In the genomic region with DNA sequence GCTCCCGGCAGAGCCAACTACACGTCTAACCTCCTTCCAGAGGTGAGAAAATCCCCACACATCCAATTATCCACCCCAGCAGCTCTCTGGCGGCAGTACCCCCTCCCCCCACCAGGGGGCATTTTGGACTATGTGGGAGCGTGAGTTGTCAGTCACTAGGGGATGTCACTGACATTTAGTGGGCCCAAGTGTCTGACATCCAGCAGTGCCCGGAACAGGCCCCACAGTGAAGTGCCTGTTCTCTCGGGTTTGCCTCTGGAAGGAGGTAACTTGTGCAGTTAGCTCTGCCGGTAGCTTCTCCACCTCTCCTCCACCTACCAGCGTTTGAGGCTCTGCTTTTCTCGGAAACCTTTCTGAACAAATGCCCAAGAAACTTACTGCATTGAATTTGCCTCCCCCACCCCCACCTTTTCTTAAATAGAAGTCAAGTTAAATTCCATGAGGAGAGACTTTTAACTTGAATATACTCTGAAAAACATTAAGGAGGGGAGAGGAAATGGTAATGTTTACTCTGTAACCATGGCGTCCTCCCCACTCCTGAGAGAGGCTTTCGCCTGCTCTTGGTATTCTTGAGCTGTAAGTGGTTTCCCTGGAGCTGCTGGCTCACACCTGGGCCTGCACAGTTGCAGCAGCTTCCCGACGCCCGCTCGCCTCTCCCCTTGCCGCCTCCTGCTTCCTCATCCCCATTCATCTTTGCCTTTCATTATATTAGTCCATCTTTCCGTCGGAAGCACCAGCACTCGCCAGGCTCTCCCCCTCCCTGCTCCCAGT, we compare ENCODE assay signal across 8 cellular contexts.
DNase-seq lines count a peak whose midpoint lies in the region; ATAC-seq, FAIRE-seq and TF ChIP-seq lines count a peak whose summit lies in the region.

No MANE protein-coding gene starts in this region.

- no peak overlapping the region for H3K4me2 ChIP-seq in GM12878 (ENCODE audit: control insufficient read depth, insufficient read depth)

- H4K20me1 ChIP-seq in GM12878 (ENCODE audit: control insufficient read depth, insufficient read depth), result no peaks in the 10 kb centered on the region

- TF ChIP-seq POLR2A in GM12878 (IDR thresholded peaks at IDR 0.05; ENCODE audit: low read depth, low read length), result no peak

- SMC1A ChIA-PET in GM12878 (lab: Charles Lee; ENCODE audit: uncharacterized antibody, unreplicated experiment), result interaction anchor here (0.6 to 2.5 kb wide), 5 partner anchors 10 to 335 kb away, joined by 3 to 12 read pairs (median 3); no protein-coding TSS in a partner anchor

- peak; percentile 82 for ATAC-seq in GM12878
- ATAC-seq in GM21619 (IDR thresholded peaks at IDR 0.05; ENCODE audit: unreplicated experiment), result no peak

- DNase-seq in GM10266 (ENCODE audit: extremely low spot score) (peak; percentile 83), NCI-H1417 (lab: John Stamatoyannopoulos, UW) (peak; percentile 39 to 82 (median 57)), T1000 (lab: John Stamatoyannopoulos, UW) (peak; percentile 17), GM12878 (ENCODE audit: low read depth, low spot score) (no peak), inferior parietal cortex (ENCODE audit: extremely low spot score) (peak; percentile 77), H4 (ENCODE audit: low spot score) (no peak)
- peak; percentile 34 to 65 for DNase-seq in stimulated activated CD4-positive, alpha-beta T cell treated with anti-CD3 and anti-CD28 coated beads, Interleukin-15, amount 100 ng/mL, for 48 hours (ENCODE audit: low read depth in 2 of 2)

- POLR2A ChIA-PET in GM12878 (lab: Charles Lee), result interaction anchor here (0.7 kb wide), 1 partner anchor 157 kb away, joined by 3 read pairs; no protein-coding TSS in a partner anchor

- RAD21 ChIA-PET in GM12878 (lab: Charles Lee; ENCODE audit: unreplicated experiment), result interaction anchor here (0.6 to 1.6 kb wide), 3 partner anchors 182 to 281 kb away, joined by 3 to 5 read pairs (median 3); no protein-coding TSS in a partner anchor

- BruUV-seq in GM12878 (replicated peaks; lab: Mats Ljungman, UMichigan), result no TSS peak

- no peak overlapping the region for H3K9ac ChIP-seq in GM12878 (ENCODE audit: control insufficient read depth, insufficient read depth, low read length)

- H3K9me3 ChIP-seq in GM12878 (replicated peaks; ENCODE audit: control insufficient read depth, insufficient read depth, low read length), result no peaks in the 10 kb centered on the region

- 42% methylated on average over 19 of the region's 19 CpGs for WGBS in GM12878 (ENCODE audit: insufficient coverage, insufficient replicate concordance, low lambda C conversion rate, missing lambda C conversion rate)

- FAIRE-seq in GM12878 (lab: Jason Lieb, UNC), result no peak

- no peak overlapping the region for H3K4me3 ChIP-seq in GM12878

- intact Hi-C loops in GM12878 (cut with micrococcal nuclease; ENCODE audit: unreplicated experiment), result loop anchor here (10.0 kb wide), 1 partner anchor 219 kb away; no protein-coding TSS in a partner anchor

- no peak overlapping the region for H3K27ac ChIP-seq in GM12878 (ENCODE audit: control insufficient read depth, insufficient read depth)

- H3K79me2 ChIP-seq in GM12878 (ENCODE audit: control insufficient read depth, insufficient read depth, low read length), result no peaks in the 10 kb centered on the region

- H2AFZ ChIP-seq in GM12878 (ENCODE audit: control insufficient read depth, low read depth, low read length), result no peak overlapping the region

- TF ChIP-seq EP300 in GM12878 (IDR thresholded peaks at IDR 0.05; ENCODE audit: borderline replicate concordance in 1 of 2, control insufficient read depth in 1 of 2, low read depth in 2 of 2, low read length in 2 of 2), result no peak

- CTCF ChIA-PET in GM12878 (lab: Yijun Ruan, JAX), result interaction anchor here (0.5 to 3.5 kb wide), 19 partner anchors 10 to 1071 kb away, joined by 3 to 32 read pairs (median 4); no protein-coding TSS in a partner anchor

- H3K27me3 ChIP-seq in GM12878 (replicated peaks in 1 of 2; ENCODE audit: control insufficient read depth in 2 of 2, insufficient read depth in 2 of 2, low read length in 1 of 2), result peaks cover 3 to 4% of the 10 kb centered on the region in 2 experiments; a peak in 3 of 4 replicates

- TF ChIP-seq CTCF in GM10266 (IDR thresholded peaks at IDR 0.05; ENCODE audit: control insufficient read depth, insufficient read depth, low read depth, missing control alignments) (peak; percentile 85), GM12878 (IDR thresholded peaks at IDR 0.05 in 2 of 3, conservative IDR thresholded peaks at IDR 0.05 in 1 of 3; ENCODE audit: control insufficient read depth in 2 of 3, extremely low read depth in 1 of 3, insufficient read depth in 1 of 3, low read depth in 3 of 3, low read length in 3 of 3) (peak; percentile 75 to 93 (median 92))

- peak; percentile 44 for TF ChIP-seq RAD21 in GM12878 (IDR thresholded peaks at IDR 0.05; ENCODE audit: insufficient read depth, low read depth, low read length)

- H3K36me3 ChIP-seq in GM12878 (ENCODE audit: control insufficient read depth in 2 of 2, insufficient read depth in 2 of 2, low read length in 1 of 2), result no peaks in the 10 kb centered on the region

- in situ Hi-C loops in GM12878 (cut with MboI), result no loop called here

- H3K4me1 ChIP-seq in GM12878 (ENCODE audit: control insufficient read depth, insufficient read depth, low read length), result no peaks in the 10 kb centered on the region

TF ChIP-seq in GM12878, 131 proteins besides CTCF, POLR2A, EP300 and RAD21:
- TF ChIP-seq, protein P1, sequence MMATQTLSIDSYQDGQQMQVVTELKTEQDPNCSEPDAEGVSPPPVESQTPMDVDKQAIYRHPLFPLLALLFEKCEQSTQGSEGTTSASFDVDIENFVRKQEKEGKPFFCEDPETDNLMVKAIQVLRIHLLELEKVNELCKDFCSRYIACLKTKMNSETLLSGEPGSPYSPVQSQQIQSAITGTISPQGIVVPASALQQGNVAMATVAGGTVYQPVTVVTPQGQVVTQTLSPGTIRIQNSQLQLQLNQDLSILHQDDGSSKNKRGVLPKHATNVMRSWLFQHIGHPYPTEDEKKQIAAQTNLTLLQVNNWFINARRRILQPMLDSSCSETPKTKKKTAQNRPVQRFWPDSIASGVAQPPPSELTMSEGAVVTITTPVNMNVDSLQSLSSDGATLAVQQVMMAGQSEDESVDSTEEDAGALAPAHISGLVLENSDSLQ (IDR thresholded peaks at IDR 0.05), result peak; percentile 78
- TF ChIP-seq NRF1 (conservative IDR thresholded peaks at IDR 0.05; ENCODE audit: low read depth, low read length) (no peak), SMC3 (IDR thresholded peaks at IDR 0.05; ENCODE audit: borderline replicate concordance, low read length) (peak; percentile 64), POLR2AphosphoS5 (IDR thresholded peaks at IDR 0.05; ENCODE audit: low read length) (no peak), POU2F2 (IDR thresholded peaks at IDR 0.05; ENCODE audit: borderline replicate concordance, low read depth, low read length) (no peak), SP1 (IDR thresholded peaks at IDR 0.05; ENCODE audit: low read depth, low read length) (no peak), NR2C2 (IDR thresholded peaks at IDR 0.05; ENCODE audit: borderline replicate concordance, control insufficient read depth, insufficient read length, low read depth) (no peak), KAT2A (conservative IDR thresholded peaks at IDR 0.05; ENCODE audit: control insufficient read depth, low read depth, low read length) (no peak), PBX3 (IDR thresholded peaks at IDR 0.05; ENCODE audit: insufficient replicate concordance, low read depth, low read length) (peak; percentile 53)
- TF ChIP-seq, protein P2, sequence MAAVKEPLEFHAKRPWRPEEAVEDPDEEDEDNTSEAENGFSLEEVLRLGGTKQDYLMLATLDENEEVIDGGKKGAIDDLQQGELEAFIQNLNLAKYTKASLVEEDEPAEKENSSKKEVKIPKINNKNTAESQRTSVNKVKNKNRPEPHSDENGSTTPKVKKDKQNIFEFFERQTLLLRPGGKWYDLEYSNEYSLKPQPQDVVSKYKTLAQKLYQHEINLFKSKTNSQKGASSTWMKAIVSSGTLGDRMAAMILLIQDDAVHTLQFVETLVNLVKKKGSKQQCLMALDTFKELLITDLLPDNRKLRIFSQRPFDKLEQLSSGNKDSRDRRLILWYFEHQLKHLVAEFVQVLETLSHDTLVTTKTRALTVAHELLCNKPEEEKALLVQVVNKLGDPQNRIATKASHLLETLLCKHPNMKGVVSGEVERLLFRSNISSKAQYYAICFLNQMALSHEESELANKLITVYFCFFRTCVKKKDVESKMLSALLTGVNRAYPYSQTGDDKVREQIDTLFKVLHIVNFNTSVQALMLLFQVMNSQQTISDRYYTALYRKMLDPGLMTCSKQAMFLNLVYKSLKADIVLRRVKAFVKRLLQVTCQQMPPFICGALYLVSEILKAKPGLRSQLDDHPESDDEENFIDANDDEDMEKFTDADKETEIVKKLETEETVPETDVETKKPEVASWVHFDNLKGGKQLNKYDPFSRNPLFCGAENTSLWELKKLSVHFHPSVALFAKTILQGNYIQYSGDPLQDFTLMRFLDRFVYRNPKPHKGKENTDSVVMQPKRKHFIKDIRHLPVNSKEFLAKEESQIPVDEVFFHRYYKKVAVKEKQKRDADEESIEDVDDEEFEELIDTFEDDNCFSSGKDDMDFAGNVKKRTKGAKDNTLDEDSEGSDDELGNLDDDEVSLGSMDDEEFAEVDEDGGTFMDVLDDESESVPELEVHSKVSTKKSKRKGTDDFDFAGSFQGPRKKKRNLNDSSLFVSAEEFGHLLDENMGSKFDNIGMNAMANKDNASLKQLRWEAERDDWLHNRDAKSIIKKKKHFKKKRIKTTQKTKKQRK (IDR thresholded peaks at IDR 0.05; ENCODE audit: low read depth, low read length), result no peak
TF ChIP-seq in GM12878: peak in this region for 3.

Comparison
In these comparisons a context has a peak if more than half of its experiments do, and no peak if none do; other contexts are left out.
1. DNase-seq: peak in GM10266 (single experiment), NCI-H1417 (3 of 3), T1000 (single experiment), inferior parietal cortex (single experiment) and stimulated activated CD4-positive, alpha-beta T cell treated with anti-CD3 and anti-CD28 coated beads, Interleukin-15, amount 100 ng/mL, for 48 hours (2 of 2); none in GM12878 (single experiment) and H4 (single experiment).